ENCODE assay signal across 1 cellular context in the genomic region with DNA sequence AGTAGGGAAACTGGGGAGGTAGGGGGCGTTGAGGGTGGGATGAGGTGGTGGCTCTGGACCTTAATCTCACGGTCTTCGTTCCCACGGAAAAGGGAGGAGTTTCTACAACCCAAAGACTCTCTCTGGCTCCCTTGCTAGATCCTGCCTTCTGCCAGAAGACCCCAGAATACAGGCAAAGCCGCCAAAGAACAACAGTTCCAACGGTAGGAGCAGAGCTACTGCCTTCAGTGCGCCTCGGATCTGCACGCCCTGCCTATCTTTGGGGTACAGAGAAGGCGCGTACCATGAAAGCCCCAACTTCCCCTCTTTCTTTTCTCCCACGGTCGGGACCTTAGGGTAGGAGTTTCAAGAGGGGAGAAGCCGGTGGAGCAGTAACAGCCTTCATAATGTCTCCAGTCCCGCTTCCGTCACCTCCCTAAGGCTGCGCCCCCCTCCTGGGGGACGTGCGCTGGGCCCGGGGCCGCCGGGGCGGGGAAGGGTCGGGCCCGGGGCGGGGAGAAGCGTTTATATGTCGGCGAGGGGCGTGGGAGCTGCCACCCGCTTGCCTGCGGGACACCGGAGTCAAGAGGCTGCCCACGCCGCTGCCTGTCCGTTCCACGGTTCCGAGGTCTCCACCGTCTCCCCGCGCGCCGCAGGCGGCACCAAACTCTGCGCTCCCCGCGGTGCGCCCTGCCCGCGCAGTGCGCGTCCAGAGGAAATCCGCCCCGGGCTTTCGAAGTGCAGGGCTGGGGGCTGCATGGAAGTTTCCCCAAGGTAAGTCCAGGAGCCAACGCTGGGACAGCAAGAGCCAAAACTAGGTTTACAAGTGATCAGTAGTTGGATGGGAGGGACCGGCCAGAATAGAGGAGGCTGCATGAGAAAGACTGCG.
TF ChIP-seq lines count a peak whose summit lies in the region.

A gene with protein sequence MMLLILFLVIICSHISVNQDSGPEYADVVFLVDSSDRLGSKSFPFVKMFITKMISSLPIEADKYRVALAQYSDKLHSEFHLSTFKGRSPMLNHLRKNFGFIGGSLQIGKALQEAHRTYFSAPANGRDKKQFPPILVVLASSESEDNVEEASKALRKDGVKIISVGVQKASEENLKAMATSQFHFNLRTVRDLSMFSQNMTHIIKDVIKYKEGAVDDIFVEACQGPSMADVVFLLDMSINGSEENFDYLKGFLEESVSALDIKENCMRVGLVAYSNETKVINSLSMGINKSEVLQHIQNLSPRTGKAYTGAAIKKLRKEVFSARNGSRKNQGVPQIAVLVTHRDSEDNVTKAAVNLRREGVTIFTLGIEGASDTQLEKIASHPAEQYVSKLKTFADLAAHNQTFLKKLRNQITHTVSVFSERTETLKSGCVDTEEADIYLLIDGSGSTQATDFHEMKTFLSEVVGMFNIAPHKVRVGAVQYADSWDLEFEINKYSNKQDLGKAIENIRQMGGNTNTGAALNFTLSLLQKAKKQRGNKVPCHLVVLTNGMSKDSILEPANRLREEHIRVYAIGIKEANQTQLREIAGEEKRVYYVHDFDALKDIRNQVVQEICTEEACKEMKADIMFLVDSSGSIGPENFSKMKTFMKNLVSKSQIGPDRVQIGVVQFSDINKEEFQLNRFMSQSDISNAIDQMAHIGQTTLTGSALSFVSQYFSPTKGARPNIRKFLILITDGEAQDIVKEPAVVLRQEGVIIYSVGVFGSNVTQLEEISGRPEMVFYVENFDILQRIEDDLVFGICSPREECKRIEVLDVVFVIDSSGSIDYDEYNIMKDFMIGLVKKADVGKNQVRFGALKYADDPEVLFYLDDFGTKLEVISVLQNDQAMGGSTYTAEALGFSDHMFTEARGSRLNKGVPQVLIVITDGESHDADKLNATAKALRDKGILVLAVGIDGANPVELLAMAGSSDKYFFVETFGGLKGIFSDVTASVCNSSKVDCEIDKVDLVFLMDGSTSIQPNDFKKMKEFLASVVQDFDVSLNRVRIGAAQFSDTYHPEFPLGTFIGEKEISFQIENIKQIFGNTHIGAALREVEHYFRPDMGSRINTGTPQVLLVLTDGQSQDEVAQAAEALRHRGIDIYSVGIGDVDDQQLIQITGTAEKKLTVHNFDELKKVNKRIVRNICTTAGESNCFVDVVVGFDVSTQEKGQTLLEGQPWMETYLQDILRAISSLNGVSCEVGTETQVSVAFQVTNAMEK (N-terminal part only) (plus strand): TSS at position 533 of the 868 bp plus-strand sequence. CDS start 43,188 bp downstream, outside the sequence.

TF ChIP-seq in IMR-90, 13 proteins besides CTCF, POLR2A, EP300 and RAD21 (continued from another document):
- TF ChIP-seq RFX5 (IDR thresholded peaks at IDR 0.05; ENCODE audit: low read depth, low read length): no peak
- TF ChIP-seq MAZ (IDR thresholded peaks at IDR 0.05; ENCODE audit: borderline replicate concordance, low read depth, low read length): no peak
- TF ChIP-seq BHLHE40 (IDR thresholded peaks at IDR 0.05; ENCODE audit: low read depth, low read length): no peak
- TF ChIP-seq NFE2L2 (IDR thresholded peaks at IDR 0.05; ENCODE audit: low read depth, low read length): no peak
- TF ChIP-seq CEBPB (IDR thresholded peaks at IDR 0.05; ENCODE audit: low read depth, low read length): no peak
TF ChIP-seq in IMR-90: peak in this region for 0.
